Comparison of ENCODE assay signal across 12 cellular contexts in genomic region chr14:54447231-54447692, GRCh38. TPM values are rescaled to one million over a fixed set of nuclear protein-coding genes. Genes with fewer than 3 reads are reported as not detected.
DNase-seq lines count a peak whose midpoint lies in the region; ATAC-seq and TF ChIP-seq lines count a peak whose summit lies in the region.
"Had no signal": no experiment of that assay in that cellular context is flagged by ENCODE, and none has a peak within 500 bp of the region (broad histone marks: within the 10 kb centered on the region; RNA-seq: fewer than 3 reads in every experiment).

No MANE protein-coding gene starts in this region.

- no peaks in the 10 kb centered on the region for H3K4me1 ChIP-seq in adrenal gland (replicated peaks in 1 of 2)

- no peak for ATAC-seq in GM18519 (IDR thresholded peaks at IDR 0.05; ENCODE audit: low FRiP score, unreplicated experiment)
- ATAC-seq in HG02571 (IDR thresholded peaks at IDR 0.05; ENCODE audit: unreplicated experiment) = no peak

- H3K27me3 Mint-ChIP-seq in dendritic cell treated with granulocyte-macrophage colony-stimulating factor and Interleukin-4, amounts not matched to agents 40 ng/mL and 50 ng/mL, for 4 days = no peaks in the 10 kb centered on the region
- H3K27me3 Mint-ChIP-seq in nephron (ENCODE audit: low read depth) = peaks cover 4% of the 10 kb centered on the region
- H3K27me3 Mint-ChIP-seq: activated naive CD4-positive, alpha-beta T cell treated with anti-CD3 and anti-CD28 coated beads, Interleukin-2, amount 50 U/mL, for 24 hours had no signal

- no peak overlapping the region for H3K27ac ChIP-seq in adrenal gland

- peaks cover 43% of the 10 kb centered on the region for H3K4me1 Mint-ChIP-seq in dendritic cell treated with granulocyte-macrophage colony-stimulating factor and Interleukin-4, amounts not matched to agents 40 ng/mL and 50 ng/mL, for 4 days (ENCODE audit: low read depth)
- H3K4me1 Mint-ChIP-seq in nephron = peaks cover 49% of the 10 kb centered on the region

- no peak overlapping the region for H3K4me3 ChIP-seq in adrenal gland

- TF ChIP-seq CTCF in nephron (IDR thresholded peaks at IDR 0.05; ENCODE audit: unreplicated experiment in 3 of 3) (no peak), adrenal gland (IDR thresholded peaks at IDR 0.05) (no peak)

- no peaks in the 10 kb centered on the region for H3K36me3 Mint-ChIP-seq in dendritic cell treated with granulocyte-macrophage colony-stimulating factor and Interleukin-4, amounts not matched to agents 40 ng/mL and 50 ng/mL, for 4 days (ENCODE audit: low read depth)
- H3K36me3 Mint-ChIP-seq in nephron (ENCODE audit: low read depth) = no peaks in the 10 kb centered on the region
- H3K36me3 Mint-ChIP-seq: activated naive CD4-positive, alpha-beta T cell treated with anti-CD3 and anti-CD28 coated beads, Interleukin-2, amount 50 U/mL, for 24 hours; natural killer cell had no signal

- intact Hi-C loops in dendritic cell treated with granulocyte-macrophage colony-stimulating factor and Interleukin-4, amounts not matched to agents 40 ng/mL and 50 ng/mL, for 4 days (cut with micrococcal nuclease) = no loop called here
- intact Hi-C loops in adrenal gland (cut with DNase I) = no loop called here

- WGBS in adrenal gland, 4 donors = 85 to 89% (median 88%) methylated on average over 8 of the region's 8 CpGs

- TF ChIP-seq POLR2A in adrenal gland (IDR thresholded peaks at IDR 0.05) = no peak

- no peaks in the 10 kb centered on the region for H3K9me3 Mint-ChIP-seq in dendritic cell treated with granulocyte-macrophage colony-stimulating factor and Interleukin-4, amounts not matched to agents 40 ng/mL and 50 ng/mL, for 4 days
- H3K9me3 Mint-ChIP-seq in nephron = no peaks in the 10 kb centered on the region
- H3K9me3 Mint-ChIP-seq: activated naive CD4-positive, alpha-beta T cell treated with anti-CD3 and anti-CD28 coated beads, Interleukin-2, amount 50 U/mL, for 24 hours; natural killer cell had no signal

- no peaks in the 10 kb centered on the region for H3K36me3 ChIP-seq in adrenal gland (replicated peaks in 1 of 2)

- peak overlapping the region; percentile 28 for H3K27ac Mint-ChIP-seq in dendritic cell treated with granulocyte-macrophage colony-stimulating factor and Interleukin-4, amounts not matched to agents 40 ng/mL and 50 ng/mL, for 4 days
- H3K27ac Mint-ChIP-seq in nephron = peak overlapping the region in 2 of 3 experiments; percentile 46 to 86
- H3K27ac Mint-ChIP-seq: activated naive CD4-positive, alpha-beta T cell treated with anti-CD3 and anti-CD28 coated beads, Interleukin-2, amount 50 U/mL, for 24 hours; natural killer cell had no signal

- DNase-seq in GF-D8 (lab: John Stamatoyannopoulos, UW) = peak; percentile 90
- peak; percentile 38 for DNase-seq in NCI-H460 (ENCODE audit: extremely low read depth, low read depth)
- DNase-seq in NCI-H1048 (lab: John Stamatoyannopoulos, UW) = no peak
- no peak for DNase-seq in adrenal gland
- DNase-seq: natural killer cell; SHP77; stimulated activated naive CD4-positive, alpha-beta T cell had no signal

- no peaks in the 10 kb centered on the region for H3K27me3 ChIP-seq in adrenal gland

- H3K9me3 ChIP-seq in adrenal gland (replicated peaks in 1 of 3) = no peaks in the 10 kb centered on the region

- H3K4me3 Mint-ChIP-seq in dendritic cell treated with granulocyte-macrophage colony-stimulating factor and Interleukin-4, amounts not matched to agents 40 ng/mL and 50 ng/mL, for 4 days = no peak overlapping the region
- H3K4me3 Mint-ChIP-seq in nephron = no peak overlapping the region
- H3K4me3 Mint-ChIP-seq: activated naive CD4-positive, alpha-beta T cell treated with anti-CD3 and anti-CD28 coated beads, Interleukin-2, amount 50 U/mL, for 24 hours; natural killer cell had no signal

RNA-seq across cellular contexts. Expression of gene CNIH1, which starts 6.1 kb away (rescaled TPM):
- total RNA-seq in NCI-H460 (2014; rRNA removed; shearing (Covaris generic)) = 284 and 351 TPM in 2 replicates
- polyA plus RNA-seq in NCI-H460 (2014; cell fraction: nucleus; rRNA removed) = 53.8 and 102 TPM in 2 replicates
- 100 to 1,000 TPM in 6 of 8 donors, 10 to 100 TPM in 2; 56.4 to 173 (median 115) TPM for total RNA-seq in adrenal gland
- 100 to 1,000 TPM in 1 of 3 donors, 10 to 100 TPM in 2; 24.5 to 328 (median 30.6) TPM for polyA plus RNA-seq in adrenal gland

RNA-seq across cellular contexts. Expression of gene GMFB, which starts 41.5 kb away (rescaled TPM):
- 106 and 110 TPM in 2 replicates for total RNA-seq in NCI-H460 (2014; rRNA removed; shearing (Covaris generic))
- 64.7 and 101 TPM in 2 replicates for polyA plus RNA-seq in NCI-H460 (2014; cell fraction: nucleus; rRNA removed)
- 10 to 100 TPM; 22.0 to 54.4 (median 45.5) TPM for total RNA-seq in adrenal gland
- 10 to 100 TPM in 2 of 3 donors, 1 to 10 TPM in 1; 8.2 to 53.6 (median 21.2) TPM for polyA plus RNA-seq in adrenal gland

RNA-seq across cellular contexts. Expression of gene CDKN3, which starts 50.5 kb away (rescaled TPM):
- total RNA-seq in NCI-H460 (2014; rRNA removed; shearing (Covaris generic)) = 147 and 177 TPM in 2 replicates
- 243 and 307 TPM in 2 replicates for polyA plus RNA-seq in NCI-H460 (2014; cell fraction: nucleus; rRNA removed)
- total RNA-seq in adrenal gland = 1 to 10 TPM in 4 of 8 donors, under 1 TPM in 3, not detected in 1; 0.46 to 3.5 (median 1.7) TPM
- polyA plus RNA-seq in adrenal gland = 1 to 10 TPM; 1.3 to 6.6 (median 2.4) TPM

Comparison
In these comparisons a context has a peak if more than half of its experiments do, and no peak if none do; other contexts are left out.
1. DNase-seq: peak in GF-D8 (single experiment) and NCI-H460 (single experiment); none in NCI-H1048 (single experiment) and adrenal gland (0 of 7).
2. RNA of gene CDKN3, which starts 50.5 kb away (total RNA-seq): 147 to 177 TPM in NCI-H460; 0.46 to 3.5 TPM in adrenal gland; every median in the first group is over 10 times any median in the second.